1 cellular context compared by ENCODE assay signal in the genomic region with DNA sequence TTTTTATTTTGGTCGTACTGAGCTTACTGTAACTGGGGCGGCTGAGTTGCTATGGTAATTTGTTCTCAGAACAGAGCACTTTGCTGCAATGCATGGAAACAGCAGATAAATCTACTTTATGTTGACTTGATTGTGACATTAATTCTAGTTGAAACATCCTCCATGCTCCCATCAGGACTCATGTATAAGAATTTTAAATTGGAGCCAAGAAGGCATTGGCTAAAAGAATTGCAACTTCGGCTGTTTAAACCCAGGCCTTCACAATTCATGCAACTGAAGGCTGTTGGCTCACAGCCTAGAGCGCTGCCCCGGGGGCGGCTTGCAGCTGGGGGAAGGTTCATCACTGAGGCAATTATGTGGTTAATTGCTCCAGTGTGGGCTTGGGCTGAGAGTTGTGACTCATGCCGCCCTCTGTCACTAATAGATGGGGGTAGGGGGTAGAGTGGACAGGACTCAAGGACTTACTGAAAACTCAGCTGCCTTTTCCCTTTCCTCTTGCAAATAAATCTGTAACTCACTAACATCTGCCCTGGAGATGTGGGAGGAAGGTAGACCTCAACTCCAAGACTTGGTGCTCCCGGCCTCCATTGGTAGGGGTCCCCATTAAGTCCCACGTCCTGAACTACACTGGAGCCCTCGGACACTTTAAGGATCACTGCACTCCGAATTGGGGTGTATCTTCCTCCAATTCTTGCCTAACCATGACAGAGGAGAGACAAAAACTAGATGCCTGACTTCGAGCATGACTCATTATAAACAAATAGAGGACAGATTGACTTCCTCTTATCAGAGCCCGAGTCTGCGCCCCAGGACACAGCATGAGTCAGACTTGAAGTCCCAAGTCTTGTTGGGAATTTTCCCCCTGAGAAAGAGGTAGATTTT.
A peak's percentile ranks its signal among the peaks of the same experiment; 100 is the strongest.
TF ChIP-seq lines count a peak whose summit lies in the region.

No MANE protein-coding gene starts in this region.

TF ChIP-seq in HepG2, 621 proteins besides CTCF, POLR2A, EP300 and RAD21 (continued from another document and continues in another):
- TF ChIP-seq MAFG (CRISPR knock-in tag; IDR thresholded peaks at IDR 0.05) (no peak), KLF12 (CRISPR knock-in tag; IDR thresholded peaks at IDR 0.05; ENCODE audit: borderline replicate concordance) (0 out of 2 replicates have a peak, but pooled peaks have one; percentile 36), ZEB1 (IDR thresholded peaks at IDR 0.05; ENCODE audit: insufficient replicate concordance, low read depth) (no peak), ZNF841 (CRISPR knock-in tag; IDR thresholded peaks at IDR 0.05; ENCODE audit: borderline replicate concordance) (no peak), CREB3 (CRISPR knock-in tag; IDR thresholded peaks at IDR 0.05) (no peak), JUN (CRISPR knock-in tag; IDR thresholded peaks at IDR 0.05) (peak; percentile 84), ZNF407 (CRISPR knock-in tag; IDR thresholded peaks at IDR 0.05; ENCODE audit: not compliant biosample characterization) (no peak), ZNF646 (CRISPR knock-in tag; IDR thresholded peaks at IDR 0.05) (no peak), FOXC1 (CRISPR knock-in tag; IDR thresholded peaks at IDR 0.05; ENCODE audit: borderline replicate concordance) (no peak), ZIK1 (CRISPR knock-in tag; IDR thresholded peaks at IDR 0.05; ENCODE audit: borderline replicate concordance, low read depth) (peak; percentile 48; the same call in 1 of the 2 replicates), ZNF512 (CRISPR knock-in tag; IDR thresholded peaks at IDR 0.05) (no peak), SIX1 (CRISPR knock-in tag; IDR thresholded peaks at IDR 0.05; ENCODE audit: borderline replicate concordance) (no peak), ZSCAN29 (CRISPR knock-in tag; conservative IDR thresholded peaks at IDR 0.05) (no peak), HNRNPK (IDR thresholded peaks at IDR 0.05; ENCODE audit: low read depth, low read length, poor library complexity, severe bottlenecking) (no peak), PAWR (CRISPR knock-in tag; IDR thresholded peaks at IDR 0.05; ENCODE audit: borderline replicate concordance) (no peak), TAF1 (CRISPR knock-in tag; IDR thresholded peaks at IDR 0.05) (no peak), ZNF781 (CRISPR knock-in tag; IDR thresholded peaks at IDR 0.05; ENCODE audit: borderline replicate concordance, not compliant biosample characterization) (no peak), MEIS1 (CRISPR knock-in tag; IDR thresholded peaks at IDR 0.05; ENCODE audit: borderline replicate concordance) (no peak), RORA (CRISPR knock-in tag; IDR thresholded peaks at IDR 0.05) (no peak), MYC (CRISPR knock-in tag; IDR thresholded peaks at IDR 0.05; ENCODE audit: borderline replicate concordance) (peak; percentile 21; the same call in 1 of the 2 replicates), RNF219 (CRISPR knock-in tag; IDR thresholded peaks at IDR 0.05) (no peak), PITX1 (CRISPR knock-in tag; IDR thresholded peaks at IDR 0.05) (no peak), MEIS2 (CRISPR knock-in tag; IDR thresholded peaks at IDR 0.05) (peak; percentile 29; the same call in 1 of the 2 replicates), SRY (CRISPR knock-in tag; IDR thresholded peaks at IDR 0.05) (no peak), REPIN1 (CRISPR knock-in tag; IDR thresholded peaks at IDR 0.05; ENCODE audit: borderline replicate concordance, low read depth) (no peak), KDM5B (CRISPR knock-in tag; IDR thresholded peaks at IDR 0.05; ENCODE audit: borderline replicate concordance) (peak; percentile 38; the same call in 1 of the 2 replicates), ZNF296 (CRISPR knock-in tag; conservative IDR thresholded peaks at IDR 0.05) (no peak), SMAD9 (CRISPR knock-in tag; IDR thresholded peaks at IDR 0.05) (no peak), CAMTA2 (CRISPR knock-in tag; IDR thresholded peaks at IDR 0.05; ENCODE audit: borderline replicate concordance) (no peak)
- TF ChIP-seq, protein P1, sequence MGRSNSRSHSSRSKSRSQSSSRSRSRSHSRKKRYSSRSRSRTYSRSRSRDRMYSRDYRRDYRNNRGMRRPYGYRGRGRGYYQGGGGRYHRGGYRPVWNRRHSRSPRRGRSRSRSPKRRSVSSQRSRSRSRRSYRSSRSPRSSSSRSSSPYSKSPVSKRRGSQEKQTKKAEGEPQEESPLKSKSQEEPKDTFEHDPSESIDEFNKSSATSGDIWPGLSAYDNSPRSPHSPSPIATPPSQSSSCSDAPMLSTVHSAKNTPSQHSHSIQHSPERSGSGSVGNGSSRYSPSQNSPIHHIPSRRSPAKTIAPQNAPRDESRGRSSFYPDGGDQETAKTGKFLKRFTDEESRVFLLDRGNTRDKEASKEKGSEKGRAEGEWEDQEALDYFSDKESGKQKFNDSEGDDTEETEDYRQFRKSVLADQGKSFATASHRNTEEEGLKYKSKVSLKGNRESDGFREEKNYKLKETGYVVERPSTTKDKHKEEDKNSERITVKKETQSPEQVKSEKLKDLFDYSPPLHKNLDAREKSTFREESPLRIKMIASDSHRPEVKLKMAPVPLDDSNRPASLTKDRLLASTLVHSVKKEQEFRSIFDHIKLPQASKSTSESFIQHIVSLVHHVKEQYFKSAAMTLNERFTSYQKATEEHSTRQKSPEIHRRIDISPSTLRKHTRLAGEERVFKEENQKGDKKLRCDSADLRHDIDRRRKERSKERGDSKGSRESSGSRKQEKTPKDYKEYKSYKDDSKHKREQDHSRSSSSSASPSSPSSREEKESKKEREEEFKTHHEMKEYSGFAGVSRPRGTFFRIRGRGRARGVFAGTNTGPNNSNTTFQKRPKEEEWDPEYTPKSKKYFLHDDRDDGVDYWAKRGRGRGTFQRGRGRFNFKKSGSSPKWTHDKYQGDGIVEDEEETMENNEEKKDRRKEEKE (IDR thresholded peaks at IDR 0.05): no peak
